Comparison of ENCODE assay signal across 27 cellular contexts in genomic region chr15:74605810-74606179, GRCh38.
"Had no signal": no experiment of that assay in that cellular context is flagged by ENCODE, and none has a peak within 500 bp of the region (broad histone marks: within the 10 kb centered on the region; RNA-seq: fewer than 3 reads in every experiment).

No MANE protein-coding gene starts in this region.

- H3K4me1 ChIP-seq: colonic mucosa, gastrocnemius medialis, left lung, lower lobe of right lung had no signal

- H3K4me3 ChIP-seq: colonic mucosa, esophagus squamous epithelium, gastrocnemius medialis, heart right ventricle, left lung, lower lobe of right lung had no signal

- H3K36me3 ChIP-seq: colonic mucosa, esophagus squamous epithelium, gastrocnemius medialis, heart right ventricle, left lung, lower lobe of right lung had no signal

- H3K9me3 ChIP-seq: colonic mucosa, esophagus squamous epithelium, gastrocnemius medialis, heart right ventricle, left lung, lower lobe of right lung had no signal

- H3K4me1 Mint-ChIP-seq: endodermal cell, memory B cell had no signal

- H3K36me3 Mint-ChIP-seq: memory B cell had no signal

- H3K27ac ChIP-seq: colonic mucosa, epithelial cell of prostate, esophagus squamous epithelium, gastrocnemius medialis, heart right ventricle, left lung, lower lobe of right lung had no signal

- FAIRE-seq: endometrium, islet of Langerhans, keratinocyte had no signal

- ATAC-seq: effector memory CD8-positive, alpha-beta T cell; esophagus mucosa; gastrocnemius medialis; heart right ventricle; left cardiac atrium; left lung; left ventricle myocardium superior; lower lobe of right lung had no signal

- H3K27ac Mint-ChIP-seq: dendritic cell treated with granulocyte-macrophage colony-stimulating factor and Interleukin-4, amounts not matched to agents 40 ng/mL and 50 ng/mL, for 4 days; effector memory CD8-positive, alpha-beta T cell; endodermal cell; memory B cell had no signal

- DNase-seq: colonic mucosa; cortex of kidney; effector CD8-positive, alpha-beta T cell; effector memory CD8-positive, alpha-beta T cell; endodermal cell; erythroblast; esophagus squamous epithelium; foreskin fibroblast; foreskin melanocyte; gastrocnemius medialis; glutamatergic neuron; head of caudate nucleus; heart right ventricle; hippocampal formation; left cardiac atrium; left ventricle myocardium superior; lower lobe of right lung; mesendoderm; midbrain had no signal

- H3K4me3 Mint-ChIP-seq: dendritic cell treated with granulocyte-macrophage colony-stimulating factor and Interleukin-4, amounts not matched to agents 40 ng/mL and 50 ng/mL, for 4 days; effector memory CD8-positive, alpha-beta T cell; endodermal cell; memory B cell had no signal

- H3K27me3 Mint-ChIP-seq: effector memory CD8-positive, alpha-beta T cell had no signal

- H3K27me3 ChIP-seq: colonic mucosa, esophagus squamous epithelium, gastrocnemius medialis, heart right ventricle, left lung had no signal

- H3K9me3 Mint-ChIP-seq: dendritic cell treated with granulocyte-macrophage colony-stimulating factor and Interleukin-4, amounts not matched to agents 40 ng/mL and 50 ng/mL, for 4 days; effector memory CD8-positive, alpha-beta T cell; endodermal cell; memory B cell had no signal
